8 cellular contexts compared by ENCODE assay signal in the genomic region with DNA sequence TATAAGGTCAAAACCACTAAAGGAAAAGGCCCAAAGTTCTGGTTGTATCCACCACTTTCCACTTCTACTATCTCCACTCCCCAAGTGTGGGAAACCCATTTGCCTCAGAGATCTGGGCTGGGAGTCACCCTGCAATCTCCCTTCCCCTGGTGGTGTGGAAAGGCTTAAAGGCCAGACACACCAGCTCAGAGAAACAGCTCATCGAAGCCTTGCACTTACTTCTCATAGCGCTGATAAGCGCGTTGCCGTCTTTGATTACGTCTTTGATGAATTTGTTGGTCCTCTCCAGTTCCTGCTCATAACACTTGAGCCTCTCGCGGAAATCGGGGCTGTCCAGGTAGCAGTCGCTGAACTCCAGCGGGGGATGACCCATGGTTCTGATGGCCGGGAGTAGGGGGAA. TPM values are rescaled to one million over a fixed set of nuclear protein-coding genes. Genes with fewer than 3 reads are reported as not detected.
DNase-seq lines count a peak whose midpoint lies in the region; ATAC-seq and TF ChIP-seq lines count a peak whose summit lies in the region.
"Had no signal": no experiment of that assay in that cellular context is flagged by ENCODE, and none has a peak within 500 bp of the region (broad histone marks: within the 10 kb centered on the region; RNA-seq: fewer than 3 reads in every experiment).

No MANE protein-coding gene starts in this region.

- H3K27me3 ChIP-seq in IMR-90 (ENCODE audit: control insufficient read depth, insufficient read depth, low read length) = no peaks in the 10 kb centered on the region
- H3K27me3 ChIP-seq in ascending aorta = no peaks in the 10 kb centered on the region

- TSS peak; percentile 59 for BruUV-seq in IMR-90 (replicated peaks; lab: Mats Ljungman, UMichigan)

- H4K8ac ChIP-seq in IMR-90 (ENCODE audit: low read depth in 2 of 2, low read length in 2 of 2) = peak overlapping the region; percentile 18 to 52; a peak in 3 of 4 replicates

- peaks cover 61% of the 10 kb centered on the region for H3K27me3 Mint-ChIP-seq in stimulated activated naive CD8-positive, alpha-beta T cell treated with anti-CD3 and anti-CD28 coated beads, Interleukin-15, amount 100 ng/mL, for 72 hours

- no peaks in the 10 kb centered on the region for H3K9me3 Mint-ChIP-seq in stimulated activated naive CD8-positive, alpha-beta T cell treated with anti-CD3 and anti-CD28 coated beads, Interleukin-15, amount 100 ng/mL, for 72 hours

- H3K4me3 ChIP-seq in IMR-90 (ENCODE audit: insufficient read depth, low read depth, low read length) (peak overlapping the region; percentile 90), ascending aorta (peak overlapping the region; percentile 50 to 73)

- peak overlapping the region; percentile 75 for H4K5ac ChIP-seq in IMR-90 (ENCODE audit: low read depth, low read length)

- peaks cover 0 to 16% of the 10 kb centered on the region in 2 experiments; a peak in 2 of 4 replicates for H3K79me1 ChIP-seq in IMR-90 (ENCODE audit: low read depth in 1 of 2, low read length in 2 of 2)

- H2BK5ac ChIP-seq in IMR-90 (ENCODE audit: low read depth, low read length, poor library complexity, severe bottlenecking) = peak overlapping the region; percentile 65

- peak overlapping the region; percentile 45 for H2BK120ac ChIP-seq in IMR-90 (ENCODE audit: low read depth, low read length)

- POLR2A ChIA-PET in IMR-90 (lab: Charles Lee; ENCODE audit: unreplicated experiment) = interaction anchor here (0.8 kb wide), 1 partner anchor 8 kb away, joined by 3 read pairs; no protein-coding TSS in a partner anchor

- CTCF ChIA-PET in IMR-90 (lab: Yijun Ruan, JAX) = no interaction called here

- H3K4ac ChIP-seq in IMR-90 (ENCODE audit: low read depth, low read length) = peak overlapping the region; percentile 68

- peak overlapping the region; percentile 34; the same call in 1 of the 2 replicates for H3K56ac ChIP-seq in IMR-90 (ENCODE audit: extremely low read depth, insufficient read depth, low read length)

- peak overlapping the region; percentile 84 for H3K23ac ChIP-seq in IMR-90 (ENCODE audit: low read depth, low read length)

- H2AFZ ChIP-seq in IMR-90 (replicated peaks; ENCODE audit: low read length, poor library complexity) = peak overlapping the region; percentile 93

- no peak overlapping the region for H2BK20ac ChIP-seq in IMR-90 (ENCODE audit: low read depth, low read length)

- no peak overlapping the region; the same call in 1 of the 3 replicates for H2BK15ac ChIP-seq in IMR-90 (ENCODE audit: low read depth, low read length)

- peak overlapping the region; percentile 51; the same call in 1 of the 2 replicates for H2AK5ac ChIP-seq in IMR-90 (ENCODE audit: low read depth, low read length)

- peak overlapping the region; percentile 99 for H3K4me2 ChIP-seq in IMR-90 (ENCODE audit: low read depth, low read length)

- ATAC-seq in IMR-90 (ENCODE audit: low read depth) = no peak
- ATAC-seq in stimulated activated naive CD8-positive, alpha-beta T cell treated with anti-CD3 and anti-CD28 coated beads, Interleukin-15, amount 100 ng/mL, for 72 hours = no peak

- no peaks in the 10 kb centered on the region for H3K9me3 ChIP-seq in IMR-90 (ENCODE audit: control insufficient read depth, insufficient read depth, low read length)
- no peaks in the 10 kb centered on the region for H3K9me3 ChIP-seq in ascending aorta

- peak overlapping the region; percentile 44; the same call in 1 of the 2 replicates for H3K18ac ChIP-seq in IMR-90 (ENCODE audit: low read depth, low read length)

- H3K27ac ChIP-seq in IMR-90 (ENCODE audit: insufficient read depth, low read length) (peak overlapping the region; percentile 69), ascending aorta (peak overlapping the region; percentile 78 to 81)

- intact Hi-C loops in IMR-90 (cut with micrococcal nuclease) (loop anchor here (5.0 kb wide), 1 partner anchor 255 kb away; no protein-coding TSS in a partner anchor), ascending aorta (cut with DNase I) (loop anchor here (2.0 kb wide), 1 partner anchor 66 kb away; a partner anchor contains a TSS)

- H3K4me3 Mint-ChIP-seq in stimulated activated naive CD8-positive, alpha-beta T cell treated with anti-CD3 and anti-CD28 coated beads, Interleukin-15, amount 100 ng/mL, for 72 hours = peak overlapping the region; percentile 73 to 87

- peaks cover 18% of the 10 kb centered on the region for H3K4me1 Mint-ChIP-seq in stimulated activated naive CD8-positive, alpha-beta T cell treated with anti-CD3 and anti-CD28 coated beads, Interleukin-15, amount 100 ng/mL, for 72 hours

- no peak overlapping the region for H3K27ac Mint-ChIP-seq in stimulated activated naive CD8-positive, alpha-beta T cell treated with anti-CD3 and anti-CD28 coated beads, Interleukin-15, amount 100 ng/mL, for 72 hours

- DNase-seq in IMR-90 (peak; percentile 40), ascending aorta (ENCODE audit: low spot score in 2 of 2) (no peak), islet precursor cell (peak; percentile 55), NCI-H2107 treated with DMSO at 0.1 percent for 48 hours (lab: John Stamatoyannopoulos, UW; ENCODE audit: unreplicated experiment) (no peak), HK-2 (ENCODE audit: unreplicated experiment) (no peak), NOMO-1 treated with dmso at 0.1 percent for 144 hours (lab: John Stamatoyannopoulos, UW; ENCODE audit: unreplicated experiment) (no peak)
- DNase-seq in stimulated activated naive CD8-positive, alpha-beta T cell treated with anti-CD3 and anti-CD28 coated beads, Interleukin-15, amount 100 ng/mL, for 72 hours = no peak
- DNase-seq: NCI-H1694 had no signal

- H3K4me1 ChIP-seq in IMR-90 (ENCODE audit: control insufficient read depth, insufficient read depth, low read length) = 0 out of 2 replicates have a peak, but pooled peaks cover 5% of the 10 kb centered on the region
- H3K4me1 ChIP-seq in ascending aorta = no peaks in the 10 kb centered on the region

- no CpG with 5 or more reads among the region's 12 CpGs for WGBS in IMR-90 (ENCODE audit: extremely low coverage in 2 of 2, insufficient read length in 1 of 2), 2 experiments

- peak overlapping the region; percentile 23 for H2AK9ac ChIP-seq in IMR-90 (replicated peaks; ENCODE audit: low read depth, low read length, poor library complexity)

- peak overlapping the region; percentile 10; the same call in 1 of the 2 replicates for H4K91ac ChIP-seq in IMR-90 (ENCODE audit: insufficient read depth, low read depth, low read length)

- in situ Hi-C loops in IMR-90 (cut with MboI; ENCODE audit: low sequenced_read_pairs) = no loop called here

- TF ChIP-seq CTCF in IMR-90 (conservative IDR thresholded peaks at IDR 0.05; ENCODE audit: low read depth, low read length) (no peak), ascending aorta (IDR thresholded peaks at IDR 0.05) (no peak)

- H3K14ac ChIP-seq in IMR-90 (replicated peaks; ENCODE audit: low read depth, low read length) = peak overlapping the region; percentile 65

- no peak for TF ChIP-seq POLR2A in IMR-90 (IDR thresholded peaks at IDR 0.05; ENCODE audit: low read depth, low read length)

- no peaks in the 10 kb centered on the region for H4K20me1 ChIP-seq in IMR-90 (ENCODE audit: insufficient read depth, low read length)

- dilution Hi-C loops in IMR-90 (cut with HindIII; ENCODE audit: low sequenced_read_pairs, unreplicated experiment) = no loop called here

- TF ChIP-seq RAD21 in IMR-90 (IDR thresholded peaks at IDR 0.05; ENCODE audit: low read length) = no peak

- no peaks in the 10 kb centered on the region for H3K9me1 ChIP-seq in IMR-90 (ENCODE audit: insufficient read depth, low read length)

- H3K36me3 ChIP-seq in IMR-90 (ENCODE audit: control insufficient read depth, insufficient read depth, low read length) (no peaks in the 10 kb centered on the region), ascending aorta (no peaks in the 10 kb centered on the region)

- peak overlapping the region; percentile 84 for H3K9ac ChIP-seq in IMR-90 (ENCODE audit: low read depth, low read length)

TF ChIP-seq in IMR-90, 13 proteins besides CTCF, POLR2A, EP300 and RAD21:
- no peak for TF ChIP-seq RFX5 (IDR thresholded peaks at IDR 0.05; ENCODE audit: low read depth, low read length)
- TF ChIP-seq SMC3 (IDR thresholded peaks at IDR 0.05; ENCODE audit: low read depth, low read length) = no peak
- TF ChIP-seq, protein P1, sequence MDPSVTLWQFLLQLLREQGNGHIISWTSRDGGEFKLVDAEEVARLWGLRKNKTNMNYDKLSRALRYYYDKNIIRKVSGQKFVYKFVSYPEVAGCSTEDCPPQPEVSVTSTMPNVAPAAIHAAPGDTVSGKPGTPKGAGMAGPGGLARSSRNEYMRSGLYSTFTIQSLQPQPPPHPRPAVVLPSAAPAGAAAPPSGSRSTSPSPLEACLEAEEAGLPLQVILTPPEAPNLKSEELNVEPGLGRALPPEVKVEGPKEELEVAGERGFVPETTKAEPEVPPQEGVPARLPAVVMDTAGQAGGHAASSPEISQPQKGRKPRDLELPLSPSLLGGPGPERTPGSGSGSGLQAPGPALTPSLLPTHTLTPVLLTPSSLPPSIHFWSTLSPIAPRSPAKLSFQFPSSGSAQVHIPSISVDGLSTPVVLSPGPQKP (IDR thresholded peaks at IDR 0.05; ENCODE audit: borderline replicate concordance, low read depth, low read length) = no peak
- TF ChIP-seq NFE2L2 (IDR thresholded peaks at IDR 0.05; ENCODE audit: low read depth, low read length) = no peak
- no peak for TF ChIP-seq MAFK (IDR thresholded peaks at IDR 0.05; ENCODE audit: low read depth, low read length)
- no peak for TF ChIP-seq FOS (IDR thresholded peaks at IDR 0.05; ENCODE audit: low read depth, low read length)

RNA-seq across cellular contexts. Expression of a gene that starts 0.6 kb away (rescaled TPM):
- total RNA-seq in IMR-90 (2012; rRNA removed) (12.5 and 13.1 TPM in 2 replicates), ascending aorta (5.6 TPM)
- 4.0 and 4.5 TPM in 2 replicates for polyA plus RNA-seq in IMR-90 (2012; rRNA removed)
- polyA plus RNA-seq in IMR-90 (2012; cell fraction: cytosol; rRNA removed) = 0.83 and 1.4 TPM in 2 replicates
- polyA plus RNA-seq in IMR-90 (2012; cell fraction: nucleus; rRNA removed; ENCODE audit: low replicate concordance) = 4.3 and 8.4 TPM in 2 replicates

Comparison
In these comparisons a context has a peak if more than half of its experiments do, and no peak if none do; other contexts are left out.
1. DNase-seq: peak in IMR-90 (single experiment) and islet precursor cell (single experiment); none in ascending aorta (0 of 2), stimulated activated naive CD8-positive, alpha-beta T cell treated with anti-CD3 and anti-CD28 coated beads, Interleukin-15, amount 100 ng/mL, for 72 hours (0 of 2), NCI-H2107 treated with DMSO at 0.1 percent for 48 hours (single experiment), HK-2 (single experiment) and NOMO-1 treated with dmso at 0.1 percent for 144 hours (single experiment).